ENCODE assay signal across 1 cellular context in the genomic region with DNA sequence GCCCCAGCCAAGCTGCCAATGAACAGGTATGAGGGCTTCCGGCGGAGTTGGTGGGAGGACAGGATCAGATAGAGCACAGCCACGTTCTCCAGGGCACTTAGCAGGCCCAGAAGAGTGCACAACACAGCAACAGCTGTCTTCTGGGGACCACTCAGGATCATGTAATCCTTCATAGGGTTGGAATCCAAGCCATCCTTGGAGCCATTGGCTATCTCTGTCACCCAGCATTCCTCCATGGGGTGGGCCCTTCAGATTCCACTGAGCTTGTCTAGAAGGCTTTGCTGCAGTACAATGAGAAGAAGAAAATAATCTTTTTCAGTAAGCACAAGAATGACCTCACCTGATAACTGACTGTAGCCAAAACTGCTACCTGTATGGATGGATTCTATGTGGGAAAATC.
TF ChIP-seq lines count a peak whose summit lies in the region.

No MANE protein-coding gene starts in this region.

TF ChIP-seq in K562, 482 proteins besides CTCF, POLR2A, EP300 and RAD21:
- TF ChIP-seq, protein P1, sequence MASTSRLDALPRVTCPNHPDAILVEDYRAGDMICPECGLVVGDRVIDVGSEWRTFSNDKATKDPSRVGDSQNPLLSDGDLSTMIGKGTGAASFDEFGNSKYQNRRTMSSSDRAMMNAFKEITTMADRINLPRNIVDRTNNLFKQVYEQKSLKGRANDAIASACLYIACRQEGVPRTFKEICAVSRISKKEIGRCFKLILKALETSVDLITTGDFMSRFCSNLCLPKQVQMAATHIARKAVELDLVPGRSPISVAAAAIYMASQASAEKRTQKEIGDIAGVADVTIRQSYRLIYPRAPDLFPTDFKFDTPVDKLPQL (IDR thresholded peaks at IDR 0.05; ENCODE audit: extremely low read depth, insufficient read length) = no peak
- no peak for TF ChIP-seq HMG20A (CRISPR knock-in tag; conservative IDR thresholded peaks at IDR 0.05)
- no peak for TF ChIP-seq ZNF717 (CRISPR knock-in tag; IDR thresholded peaks at IDR 0.05)
- TF ChIP-seq KLF1 (tag; IDR thresholded peaks at IDR 0.05) = 0 out of 2 replicates have a peak, but pooled peaks have one; percentile 55
- TF ChIP-seq CREB1 (IDR thresholded peaks at IDR 0.05) = no peak
- no peak for TF ChIP-seq CREB1 (CRISPR knock-in tag; IDR thresholded peaks at IDR 0.05)
- TF ChIP-seq, protein P2, sequence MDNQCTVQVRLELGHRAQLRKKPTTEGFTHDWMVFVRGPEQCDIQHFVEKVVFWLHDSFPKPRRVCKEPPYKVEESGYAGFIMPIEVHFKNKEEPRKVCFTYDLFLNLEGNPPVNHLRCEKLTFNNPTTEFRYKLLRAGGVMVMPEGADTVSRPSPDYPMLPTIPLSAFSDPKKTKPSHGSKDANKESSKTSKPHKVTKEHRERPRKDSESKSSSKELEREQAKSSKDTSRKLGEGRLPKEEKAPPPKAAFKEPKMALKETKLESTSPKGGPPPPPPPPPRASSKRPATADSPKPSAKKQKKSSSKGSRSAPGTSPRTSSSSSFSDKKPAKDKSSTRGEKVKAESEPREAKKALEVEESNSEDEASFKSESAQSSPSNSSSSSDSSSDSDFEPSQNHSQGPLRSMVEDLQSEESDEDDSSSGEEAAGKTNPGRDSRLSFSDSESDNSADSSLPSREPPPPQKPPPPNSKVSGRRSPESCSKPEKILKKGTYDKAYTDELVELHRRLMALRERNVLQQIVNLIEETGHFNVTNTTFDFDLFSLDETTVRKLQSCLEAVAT (IDR thresholded peaks at IDR 0.05) = no peak
